ENCODE assay signal across 1 cellular context in the genomic region with DNA sequence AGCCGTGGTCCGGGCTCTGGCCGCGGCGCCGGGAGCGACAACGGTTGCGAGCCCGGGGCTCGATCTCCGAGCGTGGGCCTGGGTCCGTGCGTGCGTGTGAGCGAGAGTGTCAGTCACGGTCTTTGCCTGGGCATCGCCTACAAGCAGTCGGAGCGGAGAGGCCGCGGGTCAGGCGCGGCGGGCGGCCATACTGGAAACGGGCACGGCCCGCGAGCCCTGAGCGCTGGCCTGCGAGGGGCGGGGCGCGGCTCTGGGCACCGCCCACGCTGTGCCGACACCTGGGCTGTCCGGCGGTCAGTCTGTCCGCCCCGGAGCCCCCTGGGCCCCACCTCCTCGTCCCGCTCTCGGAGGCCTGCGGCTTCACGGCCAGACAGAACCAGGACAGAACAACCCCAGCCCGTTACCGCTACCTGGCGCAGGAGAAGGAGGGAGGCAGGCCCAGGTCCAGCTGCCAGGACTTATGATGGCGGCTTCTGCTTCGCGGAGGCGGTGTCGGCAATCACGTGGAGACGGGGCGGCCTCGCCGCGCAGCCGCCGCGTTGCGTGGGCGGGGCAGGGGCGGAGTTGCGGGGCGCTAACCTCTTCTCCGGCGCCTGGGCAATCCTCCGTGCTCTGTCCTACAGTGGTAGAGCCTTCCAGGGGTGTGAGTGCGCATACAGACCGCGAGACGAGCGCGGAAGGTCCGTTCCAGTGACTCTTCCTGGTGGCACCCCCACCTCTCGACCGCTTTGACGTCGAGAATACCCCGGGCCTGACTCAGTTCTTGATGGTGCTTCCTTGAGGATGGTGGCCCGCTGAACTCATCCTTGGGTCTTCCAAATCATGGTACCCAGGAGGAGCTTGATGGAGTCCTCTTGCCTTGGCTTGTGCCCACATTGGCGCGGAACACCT.
A peak's percentile ranks its signal among the peaks of the same experiment; 100 is the strongest.
TF ChIP-seq lines count a peak whose summit lies in the region.

Gene TMEM131, minus strand, starts transcription at position 215 of the 891 bp plus-strand sequence. CDS start 286 bp downstream, outside the sequence.

TF ChIP-seq in GM23338, 12 proteins besides CTCF, POLR2A, EP300 and RAD21:
- TF ChIP-seq NANOG (IDR thresholded peaks at IDR 0.05; ENCODE audit: borderline replicate concordance) = no peak
- no peak for TF ChIP-seq EZH2 (IDR thresholded peaks at IDR 0.05; ENCODE audit: low read depth, unreplicated experiment)
- no peak for TF ChIP-seq ZNF114 (CRISPR knock-in tag; IDR thresholded peaks at IDR 0.05)
- TF ChIP-seq POLR2AphosphoS5 (IDR thresholded peaks at IDR 0.05; ENCODE audit: low read depth) = peak; percentile 77
- TF ChIP-seq, protein P1, sequence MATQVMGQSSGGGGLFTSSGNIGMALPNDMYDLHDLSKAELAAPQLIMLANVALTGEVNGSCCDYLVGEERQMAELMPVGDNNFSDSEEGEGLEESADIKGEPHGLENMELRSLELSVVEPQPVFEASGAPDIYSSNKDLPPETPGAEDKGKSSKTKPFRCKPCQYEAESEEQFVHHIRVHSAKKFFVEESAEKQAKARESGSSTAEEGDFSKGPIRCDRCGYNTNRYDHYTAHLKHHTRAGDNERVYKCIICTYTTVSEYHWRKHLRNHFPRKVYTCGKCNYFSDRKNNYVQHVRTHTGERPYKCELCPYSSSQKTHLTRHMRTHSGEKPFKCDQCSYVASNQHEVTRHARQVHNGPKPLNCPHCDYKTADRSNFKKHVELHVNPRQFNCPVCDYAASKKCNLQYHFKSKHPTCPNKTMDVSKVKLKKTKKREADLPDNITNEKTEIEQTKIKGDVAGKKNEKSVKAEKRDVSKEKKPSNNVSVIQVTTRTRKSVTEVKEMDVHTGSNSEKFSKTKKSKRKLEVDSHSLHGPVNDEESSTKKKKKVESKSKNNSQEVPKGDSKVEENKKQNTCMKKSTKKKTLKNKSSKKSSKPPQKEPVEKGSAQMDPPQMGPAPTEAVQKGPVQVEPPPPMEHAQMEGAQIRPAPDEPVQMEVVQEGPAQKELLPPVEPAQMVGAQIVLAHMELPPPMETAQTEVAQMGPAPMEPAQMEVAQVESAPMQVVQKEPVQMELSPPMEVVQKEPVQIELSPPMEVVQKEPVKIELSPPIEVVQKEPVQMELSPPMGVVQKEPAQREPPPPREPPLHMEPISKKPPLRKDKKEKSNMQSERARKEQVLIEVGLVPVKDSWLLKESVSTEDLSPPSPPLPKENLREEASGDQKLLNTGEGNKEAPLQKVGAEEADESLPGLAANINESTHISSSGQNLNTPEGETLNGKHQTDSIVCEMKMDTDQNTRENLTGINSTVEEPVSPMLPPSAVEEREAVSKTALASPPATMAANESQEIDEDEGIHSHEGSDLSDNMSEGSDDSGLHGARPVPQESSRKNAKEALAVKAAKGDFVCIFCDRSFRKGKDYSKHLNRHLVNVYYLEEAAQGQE (IDR thresholded peaks at IDR 0.05; ENCODE audit: unreplicated experiment) = no peak
- TF ChIP-seq JUNB (IDR thresholded peaks at IDR 0.05; ENCODE audit: unreplicated experiment) = no peak
- TF ChIP-seq, protein P2, sequence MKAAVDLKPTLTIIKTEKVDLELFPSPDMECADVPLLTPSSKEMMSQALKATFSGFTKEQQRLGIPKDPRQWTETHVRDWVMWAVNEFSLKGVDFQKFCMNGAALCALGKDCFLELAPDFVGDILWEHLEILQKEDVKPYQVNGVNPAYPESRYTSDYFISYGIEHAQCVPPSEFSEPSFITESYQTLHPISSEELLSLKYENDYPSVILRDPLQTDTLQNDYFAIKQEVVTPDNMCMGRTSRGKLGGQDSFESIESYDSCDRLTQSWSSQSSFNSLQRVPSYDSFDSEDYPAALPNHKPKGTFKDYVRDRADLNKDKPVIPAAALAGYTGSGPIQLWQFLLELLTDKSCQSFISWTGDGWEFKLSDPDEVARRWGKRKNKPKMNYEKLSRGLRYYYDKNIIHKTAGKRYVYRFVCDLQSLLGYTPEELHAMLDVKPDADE (IDR thresholded peaks at IDR 0.05) = peak; percentile 66
- TF ChIP-seq STAT1 (IDR thresholded peaks at IDR 0.05; ENCODE audit: unreplicated experiment) = no peak
- TF ChIP-seq ZNF331 (CRISPR knock-in tag; IDR thresholded peaks at IDR 0.05; ENCODE audit: low read depth) = no peak
- TF ChIP-seq EZH2phosphoT487 (IDR thresholded peaks at IDR 0.05; ENCODE audit: unreplicated experiment) = no peak
- TF ChIP-seq CREB1 (CRISPR knock-in tag; IDR thresholded peaks at IDR 0.05; ENCODE audit: low read depth) = peak; percentile 91
- no peak for TF ChIP-seq ZNF462 (CRISPR knock-in tag; IDR thresholded peaks at IDR 0.05)
